ENCODE assay signal across 8 cellular contexts in genomic region chr4:7043521-7044414, GRCh38. TPM values are rescaled to one million over a fixed set of nuclear protein-coding genes. Genes with fewer than 3 reads are reported as not detected.
A peak's percentile ranks its signal among the peaks of the same experiment; 100 is the strongest.
DNase-seq lines count a peak whose midpoint lies in the region; ATAC-seq and TF ChIP-seq lines count a peak whose summit lies in the region.

No MANE protein-coding gene starts in this region.

- H3K4me3 ChIP-seq in OCI-LY7 (ENCODE audit: low read depth, low read length, poor library complexity, severe bottlenecking) (peak overlapping the region; percentile 99), fibroblast of mammary gland (ENCODE audit: control insufficient read depth, low read depth, low read length) (peak overlapping the region; percentile 78), osteoblast (ENCODE audit: insufficient read depth, low read length) (peak overlapping the region; percentile 88), aorta (ENCODE audit: low read length in 2 of 2) (peak overlapping the region; percentile 46 to 93)

- no peaks in the 10 kb centered on the region for H3K27me3 ChIP-seq in osteoblast (ENCODE audit: insufficient read depth, low read length)
- H3K27me3 ChIP-seq in aorta (ENCODE audit: control insufficient read depth in 1 of 2, insufficient read depth in 2 of 2, low read length in 1 of 2): no peaks in the 10 kb centered on the region

- H3K27ac ChIP-seq in OCI-LY7 (ENCODE audit: low read depth, low read length, poor library complexity, severe bottlenecking): peak overlapping the region; percentile 55
- peak overlapping the region; percentile 47 for H3K27ac ChIP-seq in osteoblast (ENCODE audit: low read depth, low read length)
- H3K27ac ChIP-seq in aorta (ENCODE audit: low read depth in 1 of 2, low read length in 2 of 2): peak overlapping the region; percentile 63 to 93

- POLR2A ChIA-PET in OCI-LY7 (lab: Charles Lee): interaction anchor here (0.8 to 1.9 kb wide), 5 partner anchors 14 to 300 kb away, joined by 3 to 7 read pairs (median 4); partner anchors contain the start of gene GRPEL1

- H3K36me3 ChIP-seq in OCI-LY7 (ENCODE audit: insufficient read depth, low read length) (no peaks in the 10 kb centered on the region), osteoblast (ENCODE audit: insufficient read depth, low read length) (no peaks in the 10 kb centered on the region), aorta (ENCODE audit: control insufficient read depth in 1 of 2, insufficient read depth in 2 of 2, low read length in 1 of 2) (no peaks in the 10 kb centered on the region)

- intact Hi-C loops in OCI-LY7 (cut with micrococcal nuclease; ENCODE audit: unreplicated experiment) (loop anchor here (1.0 to 2.0 kb wide), 3 partner anchors 24 to 57 kb away; no protein-coding TSS in a partner anchor), aorta (cut with DNase I) (loop anchor here (1.0 to 5.0 kb wide), 5 partner anchors 25 to 326 kb away; partner anchors contain the start of genes GRPEL1 (in 2 of the 2) and BLOC1S4 (in 1 of the 2))
- intact Hi-C loops in activated T-helper 1 cell treated with anti-CD3 and anti-CD28 coated beads, Interleukin-12 subunit alpha, Interleukin-12 subunit beta, Interleukin-2, Interleukin-4 antibody, amounts not matched to agents 30 ng/mL and 10 ng/mL and 1 ng/mL, durations not matched to agents 14 hours and 24 hours and 36 hours (cut with micrococcal nuclease): loop anchor here (1.0 kb wide), 7 partner anchors 25 to 403 kb away; partner anchors contain the start of genes GRPEL1, MRFAP1 and TBC1D14

- H3K4me1 Mint-ChIP-seq in activated T-helper 1 cell treated with anti-CD3 and anti-CD28 coated beads, Interleukin-12 subunit alpha, Interleukin-12 subunit beta, Interleukin-2, Interleukin-4 antibody, amounts not matched to agents 30 ng/mL and 10 ng/mL and 1 ng/mL, durations not matched to agents 14 hours and 24 hours and 36 hours (ENCODE audit: low read depth): peaks cover 51% of the 10 kb centered on the region

- H3K79me2 ChIP-seq in OCI-LY7 (ENCODE audit: insufficient read depth, low read depth, low read length) (peaks cover 21% of the 10 kb centered on the region; the same call in 1 of the 2 replicates), osteoblast (ENCODE audit: insufficient read depth, low read length) (peaks cover 56% of the 10 kb centered on the region)

- peak overlapping the region; percentile 68 for H3K27ac Mint-ChIP-seq in activated T-helper 1 cell treated with anti-CD3 and anti-CD28 coated beads, Interleukin-12 subunit alpha, Interleukin-12 subunit beta, Interleukin-2, Interleukin-4 antibody, amounts not matched to agents 30 ng/mL and 10 ng/mL and 1 ng/mL, durations not matched to agents 14 hours and 24 hours and 36 hours

- H4K20me1 ChIP-seq in OCI-LY7 (ENCODE audit: insufficient read depth, low read length): peaks cover 19% of the 10 kb centered on the region; the same call in 1 of the 2 replicates
- peaks cover 46% of the 10 kb centered on the region for H4K20me1 ChIP-seq in osteoblast (ENCODE audit: insufficient read depth, low read length)

- H3K9me3 ChIP-seq in OCI-LY7 (ENCODE audit: low read length) (no peaks in the 10 kb centered on the region), osteoblast (ENCODE audit: low read depth, low read length) (no peaks in the 10 kb centered on the region), aorta (ENCODE audit: control insufficient read depth, low read length) (no peaks in the 10 kb centered on the region)

- DNase-seq in NCI-H1092 treated with DMSO at 0.1 percent for 48 hours (lab: John Stamatoyannopoulos, UW): peak; percentile 57
- DNase-seq in NCI-H1092 (lab: John Stamatoyannopoulos, UW): no peak
- peak; percentile 68 for DNase-seq in OCI-LY7 (ENCODE audit: low spot score)
- peak; percentile 43 for DNase-seq in activated T-helper 1 cell treated with anti-CD3 and anti-CD28 coated beads, Interleukin-12 subunit alpha, Interleukin-12 subunit beta, Interleukin-2, Interleukin-4 antibody, amounts not matched to agents 30 ng/mL and 10 ng/mL and 1 ng/mL, durations not matched to agents 14 hours and 24 hours and 36 hours (ENCODE audit: low spot score)
- peak; percentile 34 for DNase-seq in fibroblast of mammary gland (ENCODE audit: low read depth)
- DNase-seq in osteoblast (ENCODE audit: insufficient read length, low spot score, missing footprints): peak; percentile 97
- DNase-seq in aorta: peak; percentile 67 to 86

- peaks cover 37% of the 10 kb centered on the region for H3K4me1 ChIP-seq in OCI-LY7 (ENCODE audit: insufficient read depth, low read length, poor library complexity, severe bottlenecking)
- peaks cover 24% of the 10 kb centered on the region for H3K4me1 ChIP-seq in osteoblast (ENCODE audit: insufficient read depth, low read length)
- no peaks in the 10 kb centered on the region for H3K4me1 ChIP-seq in aorta (ENCODE audit: control insufficient read depth in 1 of 2, insufficient read depth in 2 of 2, low read length in 2 of 2)

- H3K36me3 Mint-ChIP-seq in activated T-helper 1 cell treated with anti-CD3 and anti-CD28 coated beads, Interleukin-12 subunit alpha, Interleukin-12 subunit beta, Interleukin-2, Interleukin-4 antibody, amounts not matched to agents 30 ng/mL and 10 ng/mL and 1 ng/mL, durations not matched to agents 14 hours and 24 hours and 36 hours (ENCODE audit: low read depth): peaks cover 8% of the 10 kb centered on the region

- peak overlapping the region; percentile 89 for H3K4me3 Mint-ChIP-seq in activated T-helper 1 cell treated with anti-CD3 and anti-CD28 coated beads, Interleukin-12 subunit alpha, Interleukin-12 subunit beta, Interleukin-2, Interleukin-4 antibody, amounts not matched to agents 30 ng/mL and 10 ng/mL and 1 ng/mL, durations not matched to agents 14 hours and 24 hours and 36 hours

- H2AFZ ChIP-seq in OCI-LY7 (ENCODE audit: low read length) (peak overlapping the region; percentile 83; the same call in 1 of the 2 replicates), osteoblast (ENCODE audit: low read length) (peak overlapping the region; percentile 81)

- peak; percentile 14 for ATAC-seq in HG02763 (IDR thresholded peaks at IDR 0.05; ENCODE audit: unreplicated experiment)
- ATAC-seq in aorta (ENCODE audit: low FRiP score): peak; percentile 41

- no peaks in the 10 kb centered on the region for H3K9me3 Mint-ChIP-seq in activated T-helper 1 cell treated with anti-CD3 and anti-CD28 coated beads, Interleukin-12 subunit alpha, Interleukin-12 subunit beta, Interleukin-2, Interleukin-4 antibody, amounts not matched to agents 30 ng/mL and 10 ng/mL and 1 ng/mL, durations not matched to agents 14 hours and 24 hours and 36 hours

- WGBS in aorta, 2 donors: 1% methylated on average over 84 to 88 of the region's 88 CpGs

- CTCF ChIA-PET in OCI-LY7 (lab: Charles Lee; ENCODE audit: unreplicated experiment): interaction anchor here (1.1 to 1.2 kb wide), 2 partner anchors 27 kb away, joined by 3 to 5 read pairs; no protein-coding TSS in a partner anchor

- H3K9me2 ChIP-seq in OCI-LY7 (ENCODE audit: insufficient read depth, low read length): no peaks in the 10 kb centered on the region

- BruUV-seq in OCI-LY7 (replicated peaks; lab: Mats Ljungman, UMichigan): no TSS peak

- TF ChIP-seq CTCF in OCI-LY7 (conservative IDR thresholded peaks at IDR 0.05; ENCODE audit: low read length): no peak
- no peak for TF ChIP-seq CTCF in fibroblast of mammary gland (conservative IDR thresholded peaks at IDR 0.05; ENCODE audit: control insufficient read depth, insufficient read depth, low read depth, low read length)
- no peak for TF ChIP-seq CTCF in osteoblast (IDR thresholded peaks at IDR 0.05; ENCODE audit: extremely low read depth, low read depth, low read length)

- H3K4me2 ChIP-seq in OCI-LY7 (ENCODE audit: low read length) (peak overlapping the region; percentile 81), osteoblast (ENCODE audit: insufficient read depth, low read length) (peak overlapping the region; percentile 99)

- H3K27me3 Mint-ChIP-seq in activated T-helper 1 cell treated with anti-CD3 and anti-CD28 coated beads, Interleukin-12 subunit alpha, Interleukin-12 subunit beta, Interleukin-2, Interleukin-4 antibody, amounts not matched to agents 30 ng/mL and 10 ng/mL and 1 ng/mL, durations not matched to agents 14 hours and 24 hours and 36 hours (ENCODE audit: insufficient read depth): peaks cover 8% of the 10 kb centered on the region

RNA-seq across cellular contexts. Expression of gene TADA2B, which starts 0.6 kb away (rescaled TPM):
- 9.9 and 12.8 TPM in 2 replicates for total RNA-seq in OCI-LY7 (2014; rRNA removed; shearing (Covaris generic))
- total RNA-seq in OCI-LY7 (2022): 20.2 and 20.3 TPM in 2 replicates
- total RNA-seq in activated T-helper 1 cell treated with anti-CD3 and anti-CD28 coated beads, Interleukin-12 subunit alpha, Interleukin-12 subunit beta, Interleukin-2, Interleukin-4 antibody, amounts not matched to agents 30 ng/mL and 10 ng/mL and 1 ng/mL, durations not matched to agents 14 hours and 24 hours and 36 hours: 15.2 and 16.8 TPM in 2 replicates
- total RNA-seq in osteoblast: 12.7 and 13.0 TPM in 2 replicates
- total RNA-seq in aorta: 10 to 100 TPM; 18.1 to 19.2 TPM
- polyA plus RNA-seq in aorta: 1 to 10 TPM; 6.5 to 8.4 TPM

RNA-seq across cellular contexts. Expression of gene GRPEL1, which starts 24.1 kb away (rescaled TPM):
- 27.4 and 33.4 TPM in 2 replicates for total RNA-seq in OCI-LY7 (2014; rRNA removed; shearing (Covaris generic))
- total RNA-seq in OCI-LY7 (2022) (31.3 and 43.7 TPM in 2 replicates), osteoblast (10.3 and 21.0 TPM in 2 replicates), aorta (10 to 100 TPM; 16.1 to 22.0 TPM)
- total RNA-seq in activated T-helper 1 cell treated with anti-CD3 and anti-CD28 coated beads, Interleukin-12 subunit alpha, Interleukin-12 subunit beta, Interleukin-2, Interleukin-4 antibody, amounts not matched to agents 30 ng/mL and 10 ng/mL and 1 ng/mL, durations not matched to agents 14 hours and 24 hours and 36 hours: 106 and 115 TPM in 2 replicates
- 10 to 100 TPM; 11.1 to 21.2 TPM for polyA plus RNA-seq in aorta
